In the genomic region with DNA sequence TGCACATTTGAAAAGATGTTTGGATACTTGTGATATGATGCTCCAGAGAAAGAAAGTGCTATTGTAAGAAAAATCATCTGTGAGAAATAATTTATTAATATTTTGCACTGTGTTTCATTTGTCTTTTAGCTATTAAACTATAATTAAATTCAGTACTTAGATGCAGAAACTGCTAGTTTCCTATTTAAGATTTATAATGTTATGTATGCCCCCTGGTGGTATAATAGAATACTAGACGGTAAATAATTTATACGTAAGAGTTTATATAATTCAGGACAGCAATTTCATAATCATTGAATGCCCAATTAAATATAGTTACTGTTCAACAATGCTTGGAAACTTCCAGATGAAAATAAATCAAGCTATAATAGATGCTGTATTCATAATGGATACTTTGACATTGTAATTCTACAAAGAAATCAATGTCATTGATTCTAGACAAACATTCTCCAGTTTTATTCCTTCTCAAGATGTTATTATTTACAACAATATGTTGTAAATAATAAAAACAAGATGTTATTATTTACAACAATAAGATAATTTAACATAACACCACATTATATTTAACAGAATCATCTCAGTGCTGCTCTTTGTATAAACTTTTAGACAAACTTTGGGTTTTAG, we compare ENCODE assay signal across 8 cellular contexts.
DNase-seq lines count a peak whose midpoint lies in the region; ATAC-seq and TF ChIP-seq lines count a peak whose summit lies in the region.

No MANE protein-coding gene starts in this region.

- no peak for ATAC-seq in activated T-cell treated with anti-CD3 and anti-CD28 coated beads, Interleukin-2, amount 50 U/mL, for 72 hours (replicated peaks in 1 of 2)
- no peak for ATAC-seq in GM18519 (IDR thresholded peaks at IDR 0.05; ENCODE audit: low FRiP score, unreplicated experiment)

- no peaks in the 10 kb centered on the region for H3K4me1 Mint-ChIP-seq in CD14-positive monocyte
- H3K4me1 Mint-ChIP-seq in activated T-cell treated with anti-CD3 and anti-CD28 coated beads, Interleukin-2, amount 50 U/mL, for 72 hours (ENCODE audit: low read depth): no peaks in the 10 kb centered on the region

- H3K4me3 ChIP-seq in fibroblast of pulmonary artery (replicated peaks; ENCODE audit: low read depth, low read length): no peak overlapping the region
- H3K4me3 ChIP-seq in thyroid gland (replicated peaks in 1 of 3): no peak overlapping the region

- TF ChIP-seq CTCF in CD14-positive monocyte (IDR thresholded peaks at IDR 0.05) (peak; percentile 56), fibroblast of pulmonary artery (IDR thresholded peaks at IDR 0.05; ENCODE audit: low read length, missing control alignments) (peak; percentile 38), thyroid gland (IDR thresholded peaks at IDR 0.05) (peak in 4 of 6 experiments; percentile 48 to 66 (median 51))

- intact Hi-C loops in CD14-positive monocyte (cut with micrococcal nuclease): no loop called here
- intact Hi-C loops in thyroid gland (cut with DNase I): no loop called here

- DNase-seq in CD14-positive monocyte (ENCODE audit: low spot score) (no peak), HT-29 (ENCODE audit: low spot score) (peak; percentile 36), SHP77 (lab: John Stamatoyannopoulos, UW) (peak; percentile 52 to 53), fibroblast of pulmonary artery (ENCODE audit: low read depth) (peak; percentile 60), thyroid gland (no peak)
- no peak for DNase-seq in activated T-cell treated with anti-CD3 and anti-CD28 coated beads, Interleukin-2, amount 50 U/mL, for 72 hours
- no peak for DNase-seq in activated effector memory CD4-positive, alpha-beta T cell treated with anti-CD3 and anti-CD28 coated beads, Interleukin-2, amount 50 U/mL, for 16 hours

- H3K27ac ChIP-seq in thyroid gland: no peak overlapping the region

- H3K36me3 Mint-ChIP-seq in CD14-positive monocyte: no peaks in the 10 kb centered on the region
- no peaks in the 10 kb centered on the region for H3K36me3 Mint-ChIP-seq in activated T-cell treated with anti-CD3 and anti-CD28 coated beads, Interleukin-2, amount 50 U/mL, for 72 hours (ENCODE audit: insufficient read depth in 2 of 2)

- no peaks in the 10 kb centered on the region for H3K9me3 ChIP-seq in thyroid gland

- H3K36me3 ChIP-seq in thyroid gland: no peaks in the 10 kb centered on the region

- H3K9me3 Mint-ChIP-seq in CD14-positive monocyte: peaks cover 0 to 2% (median 0%) of the 10 kb centered on the region in 7 donors
- no peaks in the 10 kb centered on the region for H3K9me3 Mint-ChIP-seq in activated T-cell treated with anti-CD3 and anti-CD28 coated beads, Interleukin-2, amount 50 U/mL, for 72 hours

- WGBS in thyroid gland, 2 donors: 2 to 3% methylated on average over 2 of the region's 2 CpGs

- peaks cover 0 to 3% (median 3%) of the 10 kb centered on the region in 3 donors for H3K27me3 Mint-ChIP-seq in CD14-positive monocyte (ENCODE audit: low read depth in 3 of 3)
- H3K27me3 Mint-ChIP-seq in activated T-cell treated with anti-CD3 and anti-CD28 coated beads, Interleukin-2, amount 50 U/mL, for 72 hours (ENCODE audit: low read depth): no peaks in the 10 kb centered on the region

- no peak overlapping the region for H3K27ac Mint-ChIP-seq in CD14-positive monocyte
- H3K27ac Mint-ChIP-seq in activated T-cell treated with anti-CD3 and anti-CD28 coated beads, Interleukin-2, amount 50 U/mL, for 72 hours: no peak overlapping the region

- no peaks in the 10 kb centered on the region for H3K4me1 ChIP-seq in thyroid gland

- H3K27me3 ChIP-seq in thyroid gland: no peaks in the 10 kb centered on the region

- no peak overlapping the region for H3K4me3 Mint-ChIP-seq in CD14-positive monocyte
- no peak overlapping the region for H3K4me3 Mint-ChIP-seq in activated T-cell treated with anti-CD3 and anti-CD28 coated beads, Interleukin-2, amount 50 U/mL, for 72 hours

- no peak for TF ChIP-seq POLR2A in thyroid gland (IDR thresholded peaks at IDR 0.05)

Comparison
In these comparisons a context has a peak if more than half of its experiments do, and no peak if none do; other contexts are left out.
1. DNase-seq: peak in HT-29 (single experiment), SHP77 (2 of 2) and fibroblast of pulmonary artery (single experiment); none in CD14-positive monocyte (single experiment), thyroid gland (0 of 2), activated T-cell treated with anti-CD3 and anti-CD28 coated beads, Interleukin-2, amount 50 U/mL, for 72 hours (0 of 2) and activated effector memory CD4-positive, alpha-beta T cell treated with anti-CD3 and anti-CD28 coated beads, Interleukin-2, amount 50 U/mL, for 16 hours (single experiment).
2. Peak in every context shown above with its lines, with median percentiles within 50 percentile points of each other: CTCF ChIP-seq.